Comparison of ENCODE assay signal across 30 cellular contexts in genomic region chr5:141441571-141442170, GRCh38. TPM values are rescaled to one million over a fixed set of nuclear protein-coding genes. Genes with fewer than 3 reads are reported as not detected.
"Had no signal": no experiment of that assay in that cellular context is flagged by ENCODE, and none has a peak within 500 bp of the region (broad histone marks: within the 10 kb centered on the region; RNA-seq: fewer than 3 reads in every experiment).

No MANE protein-coding gene starts in this region.

- H3K4me3 ChIP-seq: ascending aorta, cardiac muscle cell, left lung, ovary, sigmoid colon, suprapubic skin, tibial nerve had no signal

- DNase-seq: activated CD4-positive, alpha-beta memory T cell treated with anti-CD3 and anti-CD28 coated beads, Interleukin-2, amount 10 ng/mL, durations not matched to agents 7 days and 5 days; activated CD4-positive, alpha-beta T cell treated with anti-CD3 and anti-CD28 coated beads, Interleukin-2, amount 10 ng/mL, durations not matched to agents 24 days and 14 days; activated CD8-positive, alpha-beta memory T cell treated with anti-CD3 and anti-CD28 coated beads, Interleukin-2, amount 50 U/mL, for 48 hours; activated gamma-delta T cell; activated naive CD4-positive, alpha-beta T cell treated with anti-CD3 and anti-CD28 coated beads, Interleukin-2, amount 10 ng/mL, durations not matched to agents 7 days and 5 days; activated naive CD8-positive, alpha-beta T cell treated with anti-CD3 and anti-CD28 coated beads, Interleukin-2, amount 10 ng/mL, durations not matched to agents 7 days and 5 days; activated T-cell treated with anti-CD3 and anti-CD28 coated beads, Interleukin-2, amount 50 U/mL, for 24 hours; foreskin fibroblast; kidney glomerular epithelial cell; left lung; mammary epithelial cell; naive B cell; nephron progenitor cell; ovary; sigmoid colon; small intestine; stimulated activated CD4-positive, alpha-beta T cell treated with anti-CD3 and anti-CD28 coated beads, Interleukin-1b, Interleukin-23, amount 100 ng/mL, for 48 hours; stimulated activated CD4-positive, alpha-beta T cell treated with anti-CD3 and anti-CD28 coated beads, Interleukin-4, amount 100 ng/mL, for 4 hours; stimulated activated CD8-positive, alpha-beta memory T cell treated with anti-CD3 and anti-CD28 coated beads, Interleukin-4, amount 100 ng/mL, for 48 hours; stimulated activated naive CD8-positive, alpha-beta T cell treated with anti-CD3 and anti-CD28 coated beads, Interleukin-15, amount 100 ng/mL, for 72 hours; T-helper 9 cell; WERI-Rb-1 had no signal

- H3K27ac ChIP-seq: ascending aorta, cardiac muscle cell, left lung, ovary, sigmoid colon, suprapubic skin, tibial nerve, WERI-Rb-1 had no signal

- ATAC-seq: activated CD4-positive, CD25-positive, alpha-beta regulatory T cell treated with anti-CD3 and anti-CD28 coated beads, Interleukin-2, amount 50 U/mL, for 24 hours; esophagus mucosa; left lung; stimulated activated memory B cell treated with anti-CD40 and anti-IgM and Interleukin-4, amounts not matched to agents 10 μg/mL and 1 μg/mL and 100 μg/mL, for 72 hours; stimulated activated naive CD8-positive, alpha-beta T cell treated with anti-CD3 and anti-CD28 coated beads, Interleukin-15, amount 100 ng/mL, for 72 hours had no signal

- FAIRE-seq: small intestine, TTC549 had no signal

- H3K27me3 ChIP-seq: ascending aorta, cardiac muscle cell, left lung, ovary, sigmoid colon, suprapubic skin, tibial nerve had no signal

- H3K4me1 ChIP-seq: ascending aorta, left lung, sigmoid colon, suprapubic skin, tibial nerve had no signal

- H3K36me3 ChIP-seq: cardiac muscle cell, left lung, ovary, suprapubic skin, WERI-Rb-1 had no signal

RNA-seq across cellular contexts. Expression of gene PCDHGA12, which starts 11.4 kb away (rescaled TPM):
- total RNA-seq: activated CD4-positive, alpha-beta memory T cell treated with anti-CD3 and anti-CD28 coated beads, Interleukin-2, amount 10 ng/mL, durations not matched to agents 7 days and 5 days had no signal

RNA-seq across cellular contexts. Expression of gene PCDHGA11, which starts 20.8 kb away (rescaled TPM):
- total RNA-seq: activated CD4-positive, alpha-beta memory T cell treated with anti-CD3 and anti-CD28 coated beads, Interleukin-2, amount 10 ng/mL, durations not matched to agents 7 days and 5 days had no signal

RNA-seq across cellular contexts. Expression of gene PCDHGB6, which starts 33.9 kb away (rescaled TPM):
- total RNA-seq: activated CD4-positive, alpha-beta memory T cell treated with anti-CD3 and anti-CD28 coated beads, Interleukin-2, amount 10 ng/mL, durations not matched to agents 7 days and 5 days had no signal
